Comparison of ENCODE assay signal across 8 cellular contexts in the genomic region with DNA sequence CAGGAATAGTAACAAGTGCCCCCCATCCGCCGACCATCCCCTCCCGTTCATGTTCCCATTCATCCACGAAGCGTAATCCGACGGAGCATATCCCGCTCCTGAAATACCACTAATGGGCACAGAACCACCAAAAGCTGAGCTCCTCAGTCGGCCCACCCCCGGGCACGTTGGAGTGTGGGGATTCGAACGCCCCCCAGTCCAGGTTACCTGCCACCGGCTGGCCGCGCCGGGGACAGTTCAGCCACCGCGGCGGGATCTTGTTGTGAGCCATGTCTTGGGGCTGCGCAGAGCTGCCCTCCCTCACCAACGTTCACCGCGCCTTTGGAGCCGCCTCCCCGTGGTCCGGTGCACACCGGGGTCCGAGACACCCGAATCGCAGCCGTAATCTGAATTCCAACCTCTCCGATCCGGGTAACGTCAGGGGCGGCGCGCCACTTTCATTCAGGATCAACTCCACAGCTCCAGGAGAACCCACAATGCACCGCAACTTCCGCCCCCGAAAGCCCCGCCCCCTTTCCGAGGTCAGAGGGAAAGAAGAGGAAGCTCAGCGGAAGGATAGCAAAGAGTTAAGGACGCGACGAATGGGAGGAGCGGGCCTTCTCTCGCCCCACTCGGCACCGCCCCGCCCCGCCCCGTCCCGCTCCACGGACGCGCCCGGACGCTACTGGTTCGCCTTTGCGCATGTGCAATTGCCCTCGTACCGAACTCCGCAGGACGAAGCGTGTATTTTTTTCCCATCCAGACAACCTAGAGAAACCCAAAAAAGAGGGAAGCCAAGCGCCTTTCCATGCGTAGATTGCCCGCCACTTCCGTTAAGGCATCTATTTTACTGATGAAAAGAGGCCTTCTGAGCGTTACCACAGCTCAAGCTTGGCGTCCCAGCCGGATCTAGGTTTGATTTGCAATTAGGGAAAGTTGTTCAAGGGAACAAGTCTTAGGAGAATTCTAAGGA. TPM values are rescaled to one million over a fixed set of nuclear protein-coding genes. Genes with fewer than 3 reads are reported as not detected.
DNase-seq lines count a peak whose midpoint lies in the region; ATAC-seq and TF ChIP-seq lines count a peak whose summit lies in the region.

A gene (minus strand): TSS at position 480 of the 952 bp plus-strand sequence. CDS start 209 bp downstream, at position 271.

- H3K27ac ChIP-seq in KMS-11 (no peak within 1 kb of the TSS; the same call in 1 of the 2 replicates), Peyer's patch (peak within 1 kb of the TSS; percentile 70 to 81 (median 72)), esophagus muscularis mucosa (replicated peaks in 1 of 4) (peak within 1 kb of the TSS; percentile 81 to 87 (median 86)), muscle layer of duodenum (ENCODE audit: low read length) (peak within 1 kb of the TSS; percentile 88)

- no peak for TF ChIP-seq EP300 in esophagus muscularis mucosa (IDR thresholded peaks at IDR 0.05)

- peak within 1 kb of the TSS; percentile 82 for H2AFZ ChIP-seq in KMS-11 (ENCODE audit: low read depth)

- TF ChIP-seq CTCF in KMS-11 (conservative IDR thresholded peaks at IDR 0.05; ENCODE audit: low read depth, low read length): no peak
- peak in 1 of 6 experiments; percentile 9 for TF ChIP-seq CTCF in Peyer's patch (IDR thresholded peaks at IDR 0.05)
- TF ChIP-seq CTCF in esophagus muscularis mucosa (IDR thresholded peaks at IDR 0.05): peak in 1 of 3 experiments; percentile 17

- H3K27me3 ChIP-seq in KMS-11 (ENCODE audit: insufficient read depth, low read depth) (no peaks in the 10 kb centered on the region), Peyer's patch (no peaks in the 10 kb centered on the region), esophagus muscularis mucosa (no peaks in the 10 kb centered on the region), muscle layer of duodenum (ENCODE audit: low read depth, low read length) (no peaks in the 10 kb centered on the region)

- intact Hi-C loops in esophagus muscularis mucosa (cut with DNase I): no loop called here

- DNase-seq in DMS53 treated with DMSO at 0.1 percent for 48 hours (lab: John Stamatoyannopoulos, UW; ENCODE audit: unreplicated experiment) (peak; percentile 90), Peyer's patch (peak; percentile 97 to 99 (median 99)), esophagus muscularis mucosa (ENCODE audit: extremely low spot score) (peak; percentile 100)
- peak; percentile 99 for DNase-seq in activated T-cell treated with anti-CD3 and anti-CD28 coated beads, Interleukin-2, amount 50 U/mL, for 48 hours
- peak; percentile 96 to 97 for DNase-seq in stimulated activated CD8-positive, alpha-beta memory T cell treated with anti-CD3 and anti-CD28 coated beads, Interleukin-7, amount 100 ng/mL, for 4 hours (ENCODE audit: low read depth in 2 of 2)

- peaks cover 26% of the 10 kb centered on the region; the same call in 1 of the 2 replicates for H3K79me2 ChIP-seq in KMS-11 (ENCODE audit: insufficient read depth, low read depth)

- no peaks in the 10 kb centered on the region for H3K36me3 ChIP-seq in KMS-11 (ENCODE audit: insufficient read depth)
- H3K36me3 ChIP-seq in Peyer's patch: no peaks in the 10 kb centered on the region
- H3K36me3 ChIP-seq in esophagus muscularis mucosa: no peaks in the 10 kb centered on the region
- no peaks in the 10 kb centered on the region for H3K36me3 ChIP-seq in muscle layer of duodenum (ENCODE audit: control insufficient read depth in 1 of 2, insufficient read depth in 2 of 2, low read length in 2 of 2)

- H3K9ac ChIP-seq in KMS-11: peak within 1 kb of the TSS; percentile 53

- no peaks in the 10 kb centered on the region for H4K20me1 ChIP-seq in KMS-11 (ENCODE audit: insufficient read depth)

- under 1% methylated on average over 62 of the region's 74 CpGs for WGBS in esophagus muscularis mucosa

- TF ChIP-seq POLR2A in Peyer's patch (IDR thresholded peaks at IDR 0.05): peak in 1 of 2 donors; percentile 51
- TF ChIP-seq POLR2A in esophagus muscularis mucosa (IDR thresholded peaks at IDR 0.05; ENCODE audit: low read depth): no peak

- peak within 1 kb of the TSS; percentile 48 for H3K4me2 ChIP-seq in KMS-11

- H3K4me1 ChIP-seq in KMS-11 (ENCODE audit: low read depth, poor library complexity, severe bottlenecking) (peaks cover 8% of the 10 kb centered on the region), Peyer's patch (peaks cover 0 to 15% (median 6%) of the 10 kb centered on the region in 4 donors), esophagus muscularis mucosa (peaks cover 14 to 30% (median 24%) of the 10 kb centered on the region in 4 donors), muscle layer of duodenum (ENCODE audit: control insufficient read depth in 1 of 2, insufficient read depth in 2 of 2, low read length in 2 of 2) (peaks cover 4 to 17% of the 10 kb centered on the region in 2 donors)

- H3K9me3 ChIP-seq in Peyer's patch (no peaks in the 10 kb centered on the region), esophagus muscularis mucosa (peaks cover 0 to 7% (median 0%) of the 10 kb centered on the region in 4 donors), muscle layer of duodenum (ENCODE audit: control insufficient read depth in 1 of 2, low read length in 2 of 2) (no peaks in the 10 kb centered on the region)

- H3K4me3 ChIP-seq in KMS-11 (IDR thresholded peaks at IDR 0.05; ENCODE audit: insufficient read depth, low read depth, low read length): no peak within 1 kb of the TSS
- H3K4me3 ChIP-seq in Peyer's patch: peak within 1 kb of the TSS; percentile 72 to 98 (median 78)
- H3K4me3 ChIP-seq in esophagus muscularis mucosa: peak within 1 kb of the TSS; percentile 63 to 94 (median 90)
- H3K4me3 ChIP-seq in muscle layer of duodenum (ENCODE audit: low read depth in 1 of 2, low read length in 2 of 2): peak within 1 kb of the TSS; percentile 97 to 98

- ATAC-seq in GM21737 (IDR thresholded peaks at IDR 0.05; ENCODE audit: unreplicated experiment): peak; percentile 97

RNA-seq across cellular contexts. Expression of the gene that starts here (rescaled TPM):
- 10 to 100 TPM; 12.7 to 44.6 (median 18.5) TPM for total RNA-seq in Peyer's patch
- total RNA-seq in esophagus muscularis mucosa: 10 to 100 TPM; 10.7 to 13.9 (median 12.0) TPM
